3 cellular contexts compared by ENCODE assay signal in genomic region chr5:144831650-144832049, GRCh38.
"Had no signal": no experiment of that assay in that cellular context is flagged by ENCODE, and none has a peak within 500 bp of the region (broad histone marks: within the 10 kb centered on the region; RNA-seq: fewer than 3 reads in every experiment).

No MANE protein-coding gene starts in this region.

- DNase-seq: GDM1, GF-D8 had no signal

- ATAC-seq: GM12878 had no signal
